In the genomic region with DNA sequence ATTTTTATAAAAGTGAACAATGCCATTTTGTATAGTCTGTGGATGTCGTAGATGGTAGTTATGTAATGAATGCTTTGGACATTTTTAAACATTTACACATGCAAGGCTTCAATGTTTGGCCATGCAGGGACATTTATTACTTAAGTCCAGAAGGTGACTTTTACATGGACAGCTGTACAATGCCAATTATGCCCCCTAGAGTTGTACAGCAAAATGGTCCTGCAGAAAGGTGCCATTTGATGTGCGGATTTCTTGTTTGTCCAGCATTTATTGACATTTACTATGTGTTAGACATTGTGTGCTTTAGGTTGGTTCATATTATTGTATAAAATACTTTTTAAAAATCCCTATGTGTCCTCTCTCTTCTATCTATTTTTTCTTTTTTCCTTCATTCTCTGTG, we compare ENCODE assay signal across 30 cellular contexts. TPM values are rescaled to one million over a fixed set of nuclear protein-coding genes. Genes with fewer than 3 reads are reported as not detected.
A peak's percentile ranks its signal among the peaks of the same experiment; 100 is the strongest.
DNase-seq lines count a peak whose midpoint lies in the region; ATAC-seq and TF ChIP-seq lines count a peak whose summit lies in the region.
"Had no signal": no experiment of that assay in that cellular context is flagged by ENCODE, and none has a peak within 500 bp of the region (broad histone marks: within the 10 kb centered on the region; RNA-seq: fewer than 3 reads in every experiment).

No MANE protein-coding gene starts in this region.

- intact Hi-C loops in A673 (cut with micrococcal nuclease; ENCODE audit: unreplicated experiment), result no loop called here

- H3F3A ChIP-seq in Loucy (ENCODE audit: low read depth), result no peaks in the 10 kb centered on the region

- no peaks in the 10 kb centered on the region for H3K36me3 ChIP-seq in A673 (ENCODE audit: insufficient read depth, low read length, poor library complexity, severe bottlenecking)
- no peaks in the 10 kb centered on the region for H3K36me3 ChIP-seq in Loucy (ENCODE audit: insufficient read depth, low read length)
- H3K36me3 ChIP-seq: adrenal gland, BLaER1, esophagus muscularis mucosa had no signal

- no peak overlapping the region for H3K4me3 ChIP-seq in A673 (ENCODE audit: low read depth, low read length, poor library complexity, severe bottlenecking)
- H3K4me3 ChIP-seq in Loucy (ENCODE audit: low read length, poor library complexity, severe bottlenecking), result no peak overlapping the region
- no peak overlapping the region for H3K4me3 ChIP-seq in fibroblast of pulmonary artery (replicated peaks; ENCODE audit: low read depth, low read length)
- H3K4me3 ChIP-seq: adrenal gland, BLaER1, esophagus muscularis mucosa, mucosa of descending colon had no signal

- H3K4me2 ChIP-seq in Loucy (ENCODE audit: low read depth, low read length, poor library complexity, severe bottlenecking), result no peak overlapping the region
- H3K4me2 ChIP-seq: BLaER1 had no signal

- no TSS peak for BruUV-seq in A673 (replicated peaks; lab: Mats Ljungman, UMichigan)

- H2AFZ ChIP-seq in Loucy (ENCODE audit: low read length), result no peak overlapping the region

- CTCF ChIA-PET in A673 (lab: Charles Lee), result no interaction called here

- H3K27me3 ChIP-seq in A673 (replicated peaks; ENCODE audit: insufficient read depth, low read depth, low read length, poor library complexity) (peaks cover 7% of the 10 kb centered on the region), Loucy (ENCODE audit: insufficient read depth, low read length, poor library complexity, severe bottlenecking) (no peaks in the 10 kb centered on the region)
- H3K27me3 ChIP-seq: BLaER1 had no signal

- DNase-seq in A673 (ENCODE audit: low spot score), result no peak
- peak; percentile 22 for DNase-seq in ELR (ENCODE audit: low read depth)
- DNase-seq in fibroblast of pulmonary artery (ENCODE audit: low read depth), result no peak
- DNase-seq in activated gamma-delta T cell treated with Interleukin-2 at 50 U/mL for 16 hours, result no peak
- DNase-seq in DMS114 treated with DMSO at 0.1 percent for 48 hours (lab: John Stamatoyannopoulos, UW; ENCODE audit: unreplicated experiment), result no peak
- no peak for DNase-seq in NCI-H774 (lab: John Stamatoyannopoulos, UW)
- DNase-seq: activated CD4-positive, alpha-beta memory T cell treated with anti-CD3 and anti-CD28 coated beads for 36 hours; activated naive CD4-positive, alpha-beta T cell treated with anti-CD3 and anti-CD28 coated beads for 36 hours; adrenal gland; dermis blood vessel endothelial cell; H7; left colon; mucosa of descending colon; NCI-H1092 treated with DMSO at 0.1 percent for 48 hours; NCI-H1694 treated with DMSO at 0.1 percent for 48 hours; T-helper 17 cell had no signal

- TF ChIP-seq CTCF in A673 (conservative IDR thresholded peaks at IDR 0.05; ENCODE audit: low read depth, low read length) (peak; percentile 33; the same call in 1 of the 2 replicates), Loucy (conservative IDR thresholded peaks at IDR 0.05; ENCODE audit: low read length) (peak; percentile 45), fibroblast of pulmonary artery (IDR thresholded peaks at IDR 0.05; ENCODE audit: low read length, missing control alignments) (peak; percentile 2)

- ATAC-seq in HG03457 (IDR thresholded peaks at IDR 0.05; ENCODE audit: unreplicated experiment), result no peak
- ATAC-seq: activated CD4-positive, CD25-positive, alpha-beta regulatory T cell treated with anti-CD3 and anti-CD28 coated beads, Interleukin-2, amount 50 U/mL, for 24 hours; left colon; mucosa of descending colon; natural killer cell treated with Interleukin-12 subunit alpha and Interleukin-12 subunit beta and Interleukin-15 and Interleukin-18, amount 100 ng/mL, for 72 hours; Right ventricle myocardium inferior; SK-N-SH treated with all-trans-retinoic acid at 6 μM for 48 hours; stimulated activated memory B cell treated with anti-CD40 and anti-IgM and Interleukin-4, amounts not matched to agents 10 μg/mL and 1 μg/mL and 100 μg/mL, for 72 hours; T-helper 17 cell had no signal

- peaks cover 7% of the 10 kb centered on the region for H3K4me1 ChIP-seq in A673 (ENCODE audit: insufficient read depth, low read length, poor library complexity, severe bottlenecking)
- no peaks in the 10 kb centered on the region for H3K4me1 ChIP-seq in Loucy (ENCODE audit: insufficient read depth, low read length, poor library complexity, severe bottlenecking)
- H3K4me1 ChIP-seq: adrenal gland, BLaER1, esophagus muscularis mucosa had no signal

- POLR2A ChIA-PET in A673 (lab: Charles Lee; ENCODE audit: low non-redundant PET), result no interaction called here

- no peak overlapping the region for H3K9ac ChIP-seq in Loucy (ENCODE audit: low read depth, low read length, poor library complexity, severe bottlenecking)
- H3K9ac ChIP-seq: BLaER1 had no signal

- no peaks in the 10 kb centered on the region for H3K9me2 ChIP-seq in Loucy (replicated peaks; ENCODE audit: low read depth, low read length)

- H3K27ac ChIP-seq in A673 (ENCODE audit: low read depth, low read length, poor library complexity, severe bottlenecking), result no peak overlapping the region
- H3K27ac ChIP-seq: adrenal gland, BLaER1, esophagus muscularis mucosa had no signal

- no peaks in the 10 kb centered on the region for H3K79me2 ChIP-seq in Loucy (ENCODE audit: insufficient read depth, low read length)

- H3K9me3 ChIP-seq in A673 (ENCODE audit: low read depth, low read length, poor library complexity, severe bottlenecking), result no peaks in the 10 kb centered on the region
- no peaks in the 10 kb centered on the region for H3K9me3 ChIP-seq in Loucy (ENCODE audit: insufficient read depth, low read depth, low read length)
- H3K9me3 ChIP-seq: adrenal gland, BLaER1, esophagus muscularis mucosa, mucosa of descending colon had no signal

- no peaks in the 10 kb centered on the region for H4K20me1 ChIP-seq in Loucy (ENCODE audit: insufficient read depth, low read length, poor library complexity, severe bottlenecking)
- H4K20me1 ChIP-seq: BLaER1 had no signal

RNA-seq across cellular contexts. Expression of a gene that starts 22.5 kb away (rescaled TPM):
- 35.4 and 36.5 TPM in 2 replicates for total RNA-seq in A673 (2021)

RNA-seq across cellular contexts. Expression of a gene that starts 30.1 kb away (rescaled TPM):
- not detected in 2 replicates for total RNA-seq in A673 (2021)
- total RNA-seq: activated CD4-positive, alpha-beta memory T cell treated with anti-CD3 and anti-CD28 coated beads for 36 hours; activated naive CD4-positive, alpha-beta T cell treated with anti-CD3 and anti-CD28 coated beads for 36 hours; adrenal gland; esophagus muscularis mucosa; frontal cortex; H7; left colon; mucosa of descending colon; natural killer cell treated with Interleukin-12 subunit alpha and Interleukin-12 subunit beta and Interleukin-15 and Interleukin-18, amount 100 ng/mL, for 72 hours; NCI-H460; osteocyte; Right ventricle myocardium inferior; skeletal muscle tissue; subcutaneous adipose tissue; T-helper 17 cell had no signal
